In the genomic region with DNA sequence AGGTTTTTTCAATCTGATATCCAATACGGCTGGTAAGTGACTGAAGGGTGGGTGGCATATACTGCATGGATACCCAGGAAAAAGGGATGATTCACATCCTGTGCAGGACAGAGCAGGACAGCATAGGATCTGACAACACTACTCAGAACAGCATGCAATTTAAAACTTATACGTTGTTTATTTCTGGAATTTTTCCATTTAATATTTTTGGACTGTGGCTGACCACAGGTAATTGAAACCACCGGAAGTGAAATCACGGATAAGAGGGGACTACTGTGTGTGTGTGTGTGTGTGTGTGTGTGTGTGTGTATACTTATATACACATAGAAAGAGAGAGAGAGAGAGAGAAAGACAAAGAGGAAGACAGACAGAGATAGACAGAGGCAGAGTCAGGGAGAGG, we compare ENCODE assay signal across 1 cellular context.
TF ChIP-seq lines count a peak whose summit lies in the region.

No MANE protein-coding gene starts in this region.

TF ChIP-seq in IMR-90, 13 proteins besides CTCF, POLR2A, EP300 and RAD21:
- TF ChIP-seq BHLHE40 (IDR thresholded peaks at IDR 0.05; ENCODE audit: low read depth, low read length) (no peak), CHD1 (IDR thresholded peaks at IDR 0.05; ENCODE audit: low read depth, low read length) (no peak), SMC3 (IDR thresholded peaks at IDR 0.05; ENCODE audit: low read depth, low read length) (no peak), FOS (IDR thresholded peaks at IDR 0.05; ENCODE audit: low read depth, low read length) (no peak), MAFK (IDR thresholded peaks at IDR 0.05; ENCODE audit: low read depth, low read length) (no peak), MAZ (IDR thresholded peaks at IDR 0.05; ENCODE audit: borderline replicate concordance, low read depth, low read length) (no peak), CEBPB (IDR thresholded peaks at IDR 0.05; ENCODE audit: low read depth, low read length) (no peak), RCOR1 (IDR thresholded peaks at IDR 0.05; ENCODE audit: insufficient replicate concordance, low read length) (no peak), MXI1 (IDR thresholded peaks at IDR 0.05; ENCODE audit: borderline replicate concordance, low read depth, low read length) (no peak), NFE2L2 (IDR thresholded peaks at IDR 0.05; ENCODE audit: low read depth, low read length) (no peak), RFX5 (IDR thresholded peaks at IDR 0.05; ENCODE audit: low read depth, low read length) (no peak)
- TF ChIP-seq, protein P1, sequence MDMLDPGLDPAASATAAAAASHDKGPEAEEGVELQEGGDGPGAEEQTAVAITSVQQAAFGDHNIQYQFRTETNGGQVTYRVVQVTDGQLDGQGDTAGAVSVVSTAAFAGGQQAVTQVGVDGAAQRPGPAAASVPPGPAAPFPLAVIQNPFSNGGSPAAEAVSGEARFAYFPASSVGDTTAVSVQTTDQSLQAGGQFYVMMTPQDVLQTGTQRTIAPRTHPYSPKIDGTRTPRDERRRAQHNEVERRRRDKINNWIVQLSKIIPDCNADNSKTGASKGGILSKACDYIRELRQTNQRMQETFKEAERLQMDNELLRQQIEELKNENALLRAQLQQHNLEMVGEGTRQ (IDR thresholded peaks at IDR 0.05; ENCODE audit: low read depth, low read length) = no peak
- TF ChIP-seq, protein P2, sequence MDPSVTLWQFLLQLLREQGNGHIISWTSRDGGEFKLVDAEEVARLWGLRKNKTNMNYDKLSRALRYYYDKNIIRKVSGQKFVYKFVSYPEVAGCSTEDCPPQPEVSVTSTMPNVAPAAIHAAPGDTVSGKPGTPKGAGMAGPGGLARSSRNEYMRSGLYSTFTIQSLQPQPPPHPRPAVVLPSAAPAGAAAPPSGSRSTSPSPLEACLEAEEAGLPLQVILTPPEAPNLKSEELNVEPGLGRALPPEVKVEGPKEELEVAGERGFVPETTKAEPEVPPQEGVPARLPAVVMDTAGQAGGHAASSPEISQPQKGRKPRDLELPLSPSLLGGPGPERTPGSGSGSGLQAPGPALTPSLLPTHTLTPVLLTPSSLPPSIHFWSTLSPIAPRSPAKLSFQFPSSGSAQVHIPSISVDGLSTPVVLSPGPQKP (IDR thresholded peaks at IDR 0.05; ENCODE audit: borderline replicate concordance, low read depth, low read length) = no peak
